ENCODE assay signal across 29 cellular contexts in the genomic region with DNA sequence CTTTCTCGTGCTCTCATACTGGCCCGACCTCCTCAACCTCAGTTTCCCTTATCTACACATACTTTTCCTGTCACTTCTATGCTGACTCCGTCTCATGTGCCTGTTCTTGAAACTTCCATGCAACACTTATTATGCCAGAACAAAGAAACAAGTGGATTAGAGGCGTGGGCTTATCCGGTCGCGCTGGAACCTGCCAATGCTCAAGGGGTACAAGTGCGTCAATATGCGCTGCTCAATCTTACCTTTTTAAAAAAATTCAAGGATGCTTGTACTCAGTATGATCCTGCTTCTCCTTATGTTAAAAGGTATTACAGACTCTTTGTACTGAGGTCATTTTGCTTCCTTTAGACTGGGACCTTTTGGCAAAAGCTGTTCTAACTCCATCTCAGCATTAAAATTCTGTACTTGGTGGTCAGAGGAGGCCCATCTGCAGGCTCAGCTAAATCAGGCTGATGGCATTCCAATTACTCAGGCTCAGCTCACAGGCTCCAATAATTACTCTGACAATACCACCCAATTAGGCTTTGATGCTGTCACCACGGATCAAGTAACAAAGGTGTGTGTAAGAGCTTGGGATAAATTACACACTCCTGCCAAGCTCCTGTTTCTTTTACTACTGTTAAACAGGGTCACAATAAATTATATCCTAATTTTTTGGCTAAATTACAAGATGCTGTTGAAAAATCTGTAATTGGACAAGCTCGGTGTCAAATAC. TPM values are rescaled to one million over a fixed set of nuclear protein-coding genes. Genes with fewer than 3 reads are reported as not detected.
DNase-seq lines count a peak whose midpoint lies in the region; ATAC-seq and TF ChIP-seq lines count a peak whose summit lies in the region.
"Had no signal": no experiment of that assay in that cellular context is flagged by ENCODE, and none has a peak within 500 bp of the region (broad histone marks: within the 10 kb centered on the region; RNA-seq: fewer than 3 reads in every experiment).

No MANE protein-coding gene starts in this region.

- H3K9me3 ChIP-seq in sigmoid colon: no peaks in the 10 kb centered on the region
- H3K9me3 ChIP-seq: testis had no signal

- TF ChIP-seq EP300 in sigmoid colon (IDR thresholded peaks at IDR 0.05): no peak

- no peak overlapping the region for H3K27ac ChIP-seq in sigmoid colon
- H3K27ac ChIP-seq: dorsolateral prefrontal cortex, KMS-11, testis had no signal

- no peak overlapping the region for H3K4me3 Mint-ChIP-seq in natural killer cell
- H3K4me3 Mint-ChIP-seq: activated CD4-positive, alpha-beta T cell treated with anti-CD3 and anti-CD28 coated beads, Interleukin-2, amount 10 ng/mL, durations not matched to agents 24 days and 14 days; activated naive CD4-positive, alpha-beta T cell treated with anti-CD3 and anti-CD28 coated beads, Interleukin-2, amount 50 U/mL, for 24 hours; central memory CD8-positive, alpha-beta T cell; stimulated activated naive B cell treated with anti-CD40 and anti-IgM and Interleukin-4, amounts not matched to agents 10 μg/mL and 1 μg/mL and 100 μg/mL, for 72 hours; T-helper 17 cell had no signal

- no peaks in the 10 kb centered on the region for H3K9me3 Mint-ChIP-seq in natural killer cell
- H3K9me3 Mint-ChIP-seq: activated CD4-positive, alpha-beta T cell treated with anti-CD3 and anti-CD28 coated beads, Interleukin-2, amount 10 ng/mL, durations not matched to agents 24 days and 14 days; activated naive CD4-positive, alpha-beta T cell treated with anti-CD3 and anti-CD28 coated beads, Interleukin-2, amount 50 U/mL, for 24 hours; central memory CD8-positive, alpha-beta T cell had no signal

- no peak overlapping the region for H3K27ac Mint-ChIP-seq in natural killer cell
- H3K27ac Mint-ChIP-seq: activated CD4-positive, alpha-beta T cell treated with anti-CD3 and anti-CD28 coated beads, Interleukin-2, amount 10 ng/mL, durations not matched to agents 24 days and 14 days; activated naive CD4-positive, alpha-beta T cell treated with anti-CD3 and anti-CD28 coated beads, Interleukin-2, amount 50 U/mL, for 24 hours; progenitor cell of endocrine pancreas; stimulated activated naive B cell treated with anti-CD40 and anti-IgM and Interleukin-4, amounts not matched to agents 10 μg/mL and 1 μg/mL and 100 μg/mL, for 72 hours; T-helper 17 cell had no signal

- no peaks in the 10 kb centered on the region for H3K27me3 ChIP-seq in sigmoid colon
- H3K27me3 ChIP-seq: testis had no signal

- peak; percentile 54 for ATAC-seq in esophagus mucosa
- no peak for ATAC-seq in natural killer cell
- ATAC-seq in GM21423 (IDR thresholded peaks at IDR 0.05; ENCODE audit: unreplicated experiment): no peak
- ATAC-seq in GM18873 (IDR thresholded peaks at IDR 0.05; ENCODE audit: low FRiP score, unreplicated experiment): no peak
- ATAC-seq: HCT116; stimulated activated naive B cell treated with anti-CD40 and anti-IgM and Interleukin-4, amounts not matched to agents 10 μg/mL and 1 μg/mL and 100 μg/mL, for 72 hours; T-helper 17 cell had no signal

- intact Hi-C loops in natural killer cell (cut with micrococcal nuclease) (no loop called here), sigmoid colon (cut with DNase I) (loop anchor here (10.0 kb wide), 1 partner anchor 46 kb away; a partner anchor contains a TSS)

- TF ChIP-seq CTCF in natural killer cell (IDR thresholded peaks at IDR 0.05) (no peak), sigmoid colon (IDR thresholded peaks at IDR 0.05) (no peak)

- DNase-seq in Daoy (ENCODE audit: low read depth) (peak; percentile 53), NCI-H1105 treated with DMSO at 0.1 percent for 48 hours (lab: John Stamatoyannopoulos, UW) (peak; percentile 69), NCI-H748 treated with DMSO at 0.1 percent for 48 hours (lab: John Stamatoyannopoulos, UW) (peak; percentile 60), natural killer cell (no peak), sigmoid colon (no peak)
- DNase-seq: activated CD4-positive, alpha-beta T cell treated with anti-CD3 and anti-CD28 coated beads, Interleukin-2, amount 10 ng/mL, durations not matched to agents 24 days and 14 days; anterior cingulate cortex; C1 segment of cervical spinal cord; dorsolateral prefrontal cortex; GF-D8; MV-4-11; RPMI8226; stimulated activated CD4-positive, alpha-beta T cell treated with anti-CD3 and anti-CD28 coated beads, Interleukin-1b, Interleukin-23, amount 100 ng/mL, for 48 hours; stimulated activated naive B cell treated with anti-CD40 and anti-IgM and Interleukin-4, amounts not matched to agents 10 μg/mL and 1 μg/mL and 100 μg/mL, for 72 hours; T-helper 17 cell; testis had no signal

- peaks cover 0 to 6% (median 5%) of the 10 kb centered on the region in 4 donors for H3K4me1 ChIP-seq in sigmoid colon
- H3K4me1 ChIP-seq: testis had no signal

- no peak for TF ChIP-seq POLR2A in sigmoid colon (IDR thresholded peaks at IDR 0.05)

- H3K4me1 Mint-ChIP-seq in natural killer cell: no peaks in the 10 kb centered on the region
- H3K4me1 Mint-ChIP-seq: activated CD4-positive, alpha-beta T cell treated with anti-CD3 and anti-CD28 coated beads, Interleukin-2, amount 10 ng/mL, durations not matched to agents 24 days and 14 days; activated naive CD4-positive, alpha-beta T cell treated with anti-CD3 and anti-CD28 coated beads, Interleukin-2, amount 50 U/mL, for 24 hours; central memory CD8-positive, alpha-beta T cell; stimulated activated naive B cell treated with anti-CD40 and anti-IgM and Interleukin-4, amounts not matched to agents 10 μg/mL and 1 μg/mL and 100 μg/mL, for 72 hours; T-helper 17 cell had no signal

- H3K36me3 Mint-ChIP-seq in natural killer cell: no peaks in the 10 kb centered on the region
- H3K36me3 Mint-ChIP-seq: activated naive CD4-positive, alpha-beta T cell treated with anti-CD3 and anti-CD28 coated beads, Interleukin-2, amount 50 U/mL, for 24 hours; stimulated activated naive B cell treated with anti-CD40 and anti-IgM and Interleukin-4, amounts not matched to agents 10 μg/mL and 1 μg/mL and 100 μg/mL, for 72 hours had no signal

- H3K36me3 ChIP-seq in sigmoid colon: no peaks in the 10 kb centered on the region

- H3K27me3 Mint-ChIP-seq in natural killer cell (ENCODE audit: low read depth in 2 of 2): peaks cover 5 to 20% of the 10 kb centered on the region in 2 donors
- H3K27me3 Mint-ChIP-seq: activated naive CD4-positive, alpha-beta T cell treated with anti-CD3 and anti-CD28 coated beads, Interleukin-2, amount 50 U/mL, for 24 hours had no signal

- no peak overlapping the region for H3K4me3 ChIP-seq in sigmoid colon
- H3K4me3 ChIP-seq: dorsolateral prefrontal cortex, testis had no signal

- 88 to 90% methylated on average over 11 of the region's 11 CpGs for WGBS in sigmoid colon, 2 donors

RNA-seq across cellular contexts. Expression of a gene that starts 26.3 kb away (rescaled TPM):
- 0.23 TPM in 1 of 2 replicates, not detected in the other for total RNA-seq in Daoy (2014; rRNA removed; shearing (Covaris generic))
- total RNA-seq in esophagus mucosa (206 TPM), natural killer cell (not detected), sigmoid colon (not detected)
- polyA plus RNA-seq in sigmoid colon: under 1 TPM in 1 of 3 donors, not detected in 2; 0.38 TPM
- total RNA-seq: activated CD4-positive, alpha-beta T cell treated with anti-CD3 and anti-CD28 coated beads, Interleukin-2, amount 10 ng/mL, durations not matched to agents 24 days and 14 days; dorsolateral prefrontal cortex; fibroblast of villous mesenchyme; HT-29; liver; skeletal muscle tissue; T-helper 17 cell had no signal
- polyA plus RNA-seq: AG04450, liver had no signal

RNA-seq across cellular contexts. Expression of a gene that starts 50.2 kb away (rescaled TPM):
- total RNA-seq in Daoy (2014; rRNA removed; shearing (Covaris generic)): not detected in 2 replicates
- total RNA-seq in esophagus mucosa: 0.20 TPM
- 1 to 10 TPM in 1 of 3 donors, under 1 TPM in 1, not detected in 1; 0.96 to 1.1 TPM for total RNA-seq in natural killer cell
- total RNA-seq in sigmoid colon: not detected
- polyA plus RNA-seq in sigmoid colon: 10 to 100 TPM; 12.4 to 16.6 (median 16.2) TPM
- total RNA-seq: activated CD4-positive, alpha-beta T cell treated with anti-CD3 and anti-CD28 coated beads, Interleukin-2, amount 10 ng/mL, durations not matched to agents 24 days and 14 days; fibroblast of villous mesenchyme; skeletal muscle tissue had no signal
- polyA plus RNA-seq: AG04450 had no signal

Comparison
In these comparisons a context has a peak if more than half of its experiments do, and no peak if none do; other contexts are left out.
1. DNase-seq: peak in Daoy (single experiment), NCI-H1105 treated with DMSO at 0.1 percent for 48 hours (single experiment) and NCI-H748 treated with DMSO at 0.1 percent for 48 hours (single experiment); none in natural killer cell (single experiment) and sigmoid colon (single experiment).
2. RNA of a gene that starts 26.3 kb away (total RNA-seq): 206 TPM in esophagus mucosa (single experiment); 0.23 TPM in Daoy, not detected in natural killer cell and not detected in sigmoid colon; every median in the first group is over 100 times any median in the second.